1 cellular context compared by ENCODE assay signal in the genomic region with DNA sequence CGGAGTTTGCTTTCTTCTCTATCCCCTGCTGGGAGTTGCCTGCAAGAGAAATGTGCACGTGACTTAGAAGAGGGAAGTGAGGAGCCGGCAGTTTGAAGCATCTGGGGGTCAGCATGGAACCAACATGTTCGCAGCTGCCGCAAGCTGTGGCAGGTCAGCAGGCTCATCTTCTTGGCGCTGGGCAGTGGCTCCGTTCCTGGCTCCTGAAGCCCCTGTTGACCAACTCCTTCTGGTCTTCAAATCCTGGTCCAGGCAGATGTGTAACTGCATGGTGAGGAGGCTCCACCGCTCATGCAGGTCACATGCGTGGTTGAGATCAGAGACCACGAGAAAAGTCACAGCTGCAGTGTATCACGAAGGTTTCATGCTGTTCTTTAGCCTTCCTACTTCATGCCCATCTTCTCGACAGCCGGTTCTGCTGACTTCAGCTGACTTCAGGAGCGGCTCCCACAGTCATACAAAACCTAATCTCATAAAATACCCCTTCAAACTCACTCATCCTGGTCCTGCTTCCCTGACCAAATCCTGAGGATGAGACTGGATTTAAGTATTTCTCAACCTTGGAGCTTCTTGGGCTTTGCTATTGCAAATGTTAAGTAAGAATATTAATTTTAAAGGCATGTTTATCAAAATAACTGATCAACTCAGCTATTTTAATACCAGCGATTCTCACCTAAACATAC.
TF ChIP-seq lines count a peak whose summit lies in the region.

No MANE protein-coding gene starts in this region.

TF ChIP-seq in K562, 482 proteins besides CTCF, POLR2A, EP300 and RAD21 (continued from another document):
- TF ChIP-seq EHMT2 (IDR thresholded peaks at IDR 0.05) (no peak), E2F6 (IDR thresholded peaks at IDR 0.05; ENCODE audit: borderline replicate concordance in 1 of 2, extremely low read depth in 1 of 2, insufficient read depth in 1 of 2, insufficient read length in 1 of 2, low read depth in 1 of 2, low read length in 1 of 2, poor library complexity in 1 of 2, severe bottlenecking in 1 of 2) (peak in 1 of 2 experiments; percentile 60), NBN (IDR thresholded peaks at IDR 0.05; ENCODE audit: low read depth) (no peak), CHD4 (IDR thresholded peaks at IDR 0.05; ENCODE audit: insufficient read depth, insufficient replicate concordance, low read depth, low read length, poor library complexity, severe bottlenecking) (no peak), ZBTB7A (IDR thresholded peaks at IDR 0.05; ENCODE audit: borderline replicate concordance, control insufficient read depth, low read depth, low read length) (no peak), ZNF707 (CRISPR knock-in tag; conservative IDR thresholded peaks at IDR 0.05) (no peak), DMBX1 (CRISPR knock-in tag; IDR thresholded peaks at IDR 0.05; ENCODE audit: borderline replicate concordance) (no peak), SPI1 (IDR thresholded peaks at IDR 0.05; ENCODE audit: borderline replicate concordance, low read depth, low read length) (peak; percentile 45; the same call in 1 of the 2 replicates), ZNF507 (tag; conservative IDR thresholded peaks at IDR 0.05) (no peak), SMAD3 (CRISPR knock-in tag; conservative IDR thresholded peaks at IDR 0.05) (no peak), TFE3 (CRISPR knock-in tag; IDR thresholded peaks at IDR 0.05) (0 out of 2 replicates have a peak, but pooled peaks have one; percentile 28), ADNP (tag; IDR thresholded peaks at IDR 0.05) (no peak), NFE2L1 (tag; IDR thresholded peaks at IDR 0.05; ENCODE audit: borderline replicate concordance, low read depth) (no peak), L3MBTL2 (IDR thresholded peaks at IDR 0.05) (peak; percentile 49), KAT8 (IDR thresholded peaks at IDR 0.05; ENCODE audit: low read depth) (no peak)
- TF ChIP-seq, protein P1, sequence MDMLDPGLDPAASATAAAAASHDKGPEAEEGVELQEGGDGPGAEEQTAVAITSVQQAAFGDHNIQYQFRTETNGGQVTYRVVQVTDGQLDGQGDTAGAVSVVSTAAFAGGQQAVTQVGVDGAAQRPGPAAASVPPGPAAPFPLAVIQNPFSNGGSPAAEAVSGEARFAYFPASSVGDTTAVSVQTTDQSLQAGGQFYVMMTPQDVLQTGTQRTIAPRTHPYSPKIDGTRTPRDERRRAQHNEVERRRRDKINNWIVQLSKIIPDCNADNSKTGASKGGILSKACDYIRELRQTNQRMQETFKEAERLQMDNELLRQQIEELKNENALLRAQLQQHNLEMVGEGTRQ (CRISPR knock-in tag; IDR thresholded peaks at IDR 0.05), result peak; percentile 54
- TF ChIP-seq, protein P2, sequence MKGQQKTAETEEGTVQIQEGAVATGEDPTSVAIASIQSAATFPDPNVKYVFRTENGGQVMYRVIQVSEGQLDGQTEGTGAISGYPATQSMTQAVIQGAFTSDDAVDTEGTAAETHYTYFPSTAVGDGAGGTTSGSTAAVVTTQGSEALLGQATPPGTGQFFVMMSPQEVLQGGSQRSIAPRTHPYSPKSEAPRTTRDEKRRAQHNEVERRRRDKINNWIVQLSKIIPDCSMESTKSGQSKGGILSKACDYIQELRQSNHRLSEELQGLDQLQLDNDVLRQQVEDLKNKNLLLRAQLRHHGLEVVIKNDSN (CRISPR knock-in tag; IDR thresholded peaks at IDR 0.05), result peak; percentile 46; the same call in 1 of the 2 replicates
